8 cellular contexts compared by ENCODE assay signal in the genomic region with DNA sequence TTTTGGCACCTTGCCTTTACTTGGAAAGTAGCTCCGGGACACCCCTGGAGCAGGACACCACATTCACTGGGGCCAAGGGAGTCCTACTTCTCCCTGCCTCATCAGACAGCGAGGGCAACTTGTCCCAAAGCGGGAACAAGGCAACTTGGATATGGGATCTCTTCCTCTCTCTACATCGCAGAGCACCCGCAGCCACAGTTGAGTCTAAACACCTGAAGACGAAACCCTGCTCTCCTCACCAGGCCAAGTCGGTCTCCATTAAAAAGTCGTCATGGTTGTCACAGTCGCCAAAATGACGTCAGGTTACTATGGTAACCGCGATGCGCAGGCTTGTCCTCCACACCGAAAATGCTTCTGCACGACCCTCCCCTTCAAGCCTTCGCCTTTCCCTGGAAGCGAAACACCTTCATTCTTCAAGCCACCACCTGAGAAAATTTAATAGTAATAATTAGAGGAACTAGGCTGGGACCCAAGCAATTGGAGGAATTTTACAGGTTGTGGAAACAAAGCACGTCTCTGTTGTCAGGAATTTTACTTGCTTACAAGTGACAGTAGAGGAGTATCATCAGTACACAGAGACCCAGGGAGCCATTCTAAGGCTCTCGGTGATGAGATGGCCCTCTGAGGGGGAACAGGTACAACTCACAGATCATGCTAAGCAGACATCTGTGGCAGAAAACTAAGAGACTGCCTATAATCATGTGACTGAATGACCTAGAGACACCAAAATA. TPM values are rescaled to one million over a fixed set of nuclear protein-coding genes. Genes with fewer than 3 reads are reported as not detected.
DNase-seq lines count a peak whose midpoint lies in the region; ATAC-seq and TF ChIP-seq lines count a peak whose summit lies in the region.

No MANE protein-coding gene starts in this region.

- H3K4me3 ChIP-seq in CD4-positive, alpha-beta memory T cell (ENCODE audit: low read length in 2 of 2) = peak overlapping the region; percentile 54 to 65
- H3K4me3 ChIP-seq in HUES64 (ENCODE audit: low read length) (peak overlapping the region; percentile 98), mucosa of descending colon (no peak overlapping the region), HAP-1 (no peak overlapping the region)
- peak overlapping the region; percentile 33 for H3K4me3 ChIP-seq in effector memory CD4-positive, alpha-beta T cell (ENCODE audit: insufficient read depth, low read depth, low read length, poor library complexity, severe bottlenecking)

- H3K27ac ChIP-seq in CD4-positive, alpha-beta memory T cell (ENCODE audit: low read depth, low read length) = no peak overlapping the region
- no peak overlapping the region for H3K27ac ChIP-seq in HUES64 (ENCODE audit: low read depth, low read length)
- no peak overlapping the region for H3K27ac ChIP-seq in effector memory CD4-positive, alpha-beta T cell (ENCODE audit: insufficient read depth, low read length, poor library complexity, severe bottlenecking)

- TF ChIP-seq CTCF in mucosa of descending colon (IDR thresholded peaks at IDR 0.05) = no peak

- intact Hi-C loops in CD4-positive, alpha-beta memory T cell (cut with micrococcal nuclease) = no loop called here
- intact Hi-C loops in mucosa of descending colon (cut with DNase I, micrococcal nuclease) = no loop called here

- H3K36me3 ChIP-seq in CD4-positive, alpha-beta memory T cell (ENCODE audit: insufficient read depth, low read length) = no peaks in the 10 kb centered on the region
- H3K36me3 ChIP-seq in HUES64 (ENCODE audit: insufficient read depth, low read length) (no peaks in the 10 kb centered on the region), mucosa of descending colon (ENCODE audit: low read depth) (no peaks in the 10 kb centered on the region), HAP-1 (replicated peaks) (no peaks in the 10 kb centered on the region)
- H3K36me3 ChIP-seq in effector memory CD4-positive, alpha-beta T cell (ENCODE audit: control insufficient read depth, insufficient read depth, low read length) = no peaks in the 10 kb centered on the region

- peak; percentile 65 to 76 (median 72) for DNase-seq in CD4-positive, alpha-beta memory T cell
- peak; percentile 32 to 53 for DNase-seq in activated CD4-positive, alpha-beta T cell treated with anti-CD3 and anti-CD28 coated beads, Interleukin-2, amount 50 U/mL, for 24 hours (ENCODE audit: low read depth in 1 of 2, low spot score in 1 of 2)
- DNase-seq in effector memory CD4-positive, alpha-beta T cell = peak; percentile 24 to 44 (median 33)
- DNase-seq in mucosa of descending colon (peak in 2 of 3 donors; percentile 19 to 48), HAP-1 (ENCODE audit: low spot score in 2 of 2) (no peak)
- peak; percentile 26 for DNase-seq in stimulated activated CD8-positive, alpha-beta memory T cell treated with anti-CD3 and anti-CD28 coated beads, Interleukin-7, amount 100 ng/mL, for 24 hours (ENCODE audit: low read depth)

- H3K4me1 Mint-ChIP-seq in CD4-positive, alpha-beta memory T cell = peaks cover 6 to 7% (median 6%) of the 10 kb centered on the region in 4 donors

- H3K4me1 ChIP-seq in CD4-positive, alpha-beta memory T cell (ENCODE audit: insufficient read depth, low read length) = peaks cover 11% of the 10 kb centered on the region
- no peaks in the 10 kb centered on the region for H3K4me1 ChIP-seq in HUES64 (ENCODE audit: insufficient read depth, low read length)
- no peaks in the 10 kb centered on the region for H3K4me1 ChIP-seq in effector memory CD4-positive, alpha-beta T cell (ENCODE audit: control insufficient read depth, insufficient read depth, low read length, poor library complexity, severe bottlenecking)
- no peaks in the 10 kb centered on the region for H3K4me1 ChIP-seq in mucosa of descending colon (ENCODE audit: low read depth)
- peaks cover 5% of the 10 kb centered on the region for H3K4me1 ChIP-seq in HAP-1

- H3K9ac ChIP-seq in HUES64 (ENCODE audit: low read depth, low read length) = peak overlapping the region; percentile 80

- no peaks in the 10 kb centered on the region for H3K9me3 ChIP-seq in CD4-positive, alpha-beta memory T cell (ENCODE audit: control insufficient read depth in 1 of 2, low read length in 2 of 2)
- no peaks in the 10 kb centered on the region for H3K9me3 ChIP-seq in HUES64 (ENCODE audit: insufficient read depth, low read depth, low read length)
- no peaks in the 10 kb centered on the region for H3K9me3 ChIP-seq in effector memory CD4-positive, alpha-beta T cell (ENCODE audit: control insufficient read depth, low read length)
- H3K9me3 ChIP-seq in mucosa of descending colon = no peaks in the 10 kb centered on the region
- H3K9me3 ChIP-seq in HAP-1 = no peaks in the 10 kb centered on the region

- H3K27me3 ChIP-seq in CD4-positive, alpha-beta memory T cell (ENCODE audit: insufficient read depth, low read length) = no peaks in the 10 kb centered on the region
- H3K27me3 ChIP-seq in HUES64 (ENCODE audit: insufficient read depth, low read length) = no peaks in the 10 kb centered on the region
- H3K27me3 ChIP-seq in effector memory CD4-positive, alpha-beta T cell (replicated peaks; ENCODE audit: control insufficient read depth, insufficient read depth, low read length, poor library complexity, severe bottlenecking) = no peaks in the 10 kb centered on the region
- peaks cover 11% of the 10 kb centered on the region for H3K27me3 ChIP-seq in HAP-1 (ENCODE audit: low read depth)

- POLR2A ChIA-PET in CD4-positive, alpha-beta memory T cell (lab: Charles Lee; ENCODE audit: partially characterized antibody) = no interaction called here

- CTCF ChIA-PET in CD4-positive, alpha-beta memory T cell (lab: Charles Lee; ENCODE audit: partially characterized antibody) = no interaction called here

- H3K27ac Mint-ChIP-seq in CD4-positive, alpha-beta memory T cell = peak overlapping the region; percentile 74 to 95 (median 94)

- in situ Hi-C loops in HAP-1 (cut with MboI; ENCODE audit: low sequenced_read_pairs) = no loop called here

- 3% methylated on average over 18 of the region's 19 CpGs for WGBS in HUES64

- no peaks in the 10 kb centered on the region for H3K36me3 Mint-ChIP-seq in CD4-positive, alpha-beta memory T cell

- H3K27me3 Mint-ChIP-seq in CD4-positive, alpha-beta memory T cell = peaks cover 0 to 4% of the 10 kb centered on the region in 2 donors

- H3K9me3 Mint-ChIP-seq in CD4-positive, alpha-beta memory T cell = no peaks in the 10 kb centered on the region

- peak overlapping the region; percentile 81 to 93 (median 88) for H3K4me3 Mint-ChIP-seq in CD4-positive, alpha-beta memory T cell

- ATAC-seq in GM21360 (IDR thresholded peaks at IDR 0.05; ENCODE audit: unreplicated experiment) = peak; percentile 78
- peak; percentile 55 for ATAC-seq in mucosa of descending colon

RNA-seq across cellular contexts. Expression of a gene that starts 30.5 kb away (rescaled TPM):
- total RNA-seq in CD4-positive, alpha-beta memory T cell = 10 to 100 TPM; 10.0 to 11.2 TPM
- 10 to 100 TPM in 1 of 2 donors, 1 to 10 TPM in 1; 8.8 to 13.4 TPM for polyA plus RNA-seq in CD4-positive, alpha-beta memory T cell
- polyA plus RNA-seq in HUES64 (2013, experiment 1 of 2) = 44.9 TPM
- 56.2 TPM for polyA plus RNA-seq in HUES64 (2013, experiment 2 of 2)
- total RNA-seq in mucosa of descending colon = 10 to 100 TPM in 2 of 3 donors, 1 to 10 TPM in 1; 8.7 to 68.0 (median 28.6) TPM

RNA-seq across cellular contexts. Expression of a gene that starts 35.6 kb away (rescaled TPM):
- under 1 TPM in 1 of 2 experiments, not detected in 1; 0.11 TPM for total RNA-seq in CD4-positive, alpha-beta memory T cell
- polyA plus RNA-seq in CD4-positive, alpha-beta memory T cell = not detected
- polyA plus RNA-seq in HUES64 (2013, experiment 1 of 2) = not detected
- polyA plus RNA-seq in HUES64 (2013, experiment 2 of 2) = 0.13 TPM
- under 1 TPM in 2 of 3 donors, not detected in 1; 0.17 to 0.28 TPM for total RNA-seq in mucosa of descending colon

RNA-seq across cellular contexts. Expression of a gene that starts 52.9 kb away (rescaled TPM):
- 1 to 10 TPM; 5.7 to 7.7 TPM for total RNA-seq in CD4-positive, alpha-beta memory T cell
- 1 to 10 TPM; 3.8 to 6.7 TPM for polyA plus RNA-seq in CD4-positive, alpha-beta memory T cell
- polyA plus RNA-seq in HUES64 (2013, experiment 1 of 2) = 9.4 TPM
- polyA plus RNA-seq in HUES64 (2013, experiment 2 of 2) = 10.6 TPM
- 10 to 100 TPM in 1 of 3 donors, 1 to 10 TPM in 2; 3.3 to 29.7 (median 9.6) TPM for total RNA-seq in mucosa of descending colon

Comparison
In these comparisons a context has a peak if more than half of its experiments do, and no peak if none do; other contexts are left out.
1. DNase-seq: peak in CD4-positive, alpha-beta memory T cell (5 of 5), activated CD4-positive, alpha-beta T cell treated with anti-CD3 and anti-CD28 coated beads, Interleukin-2, amount 50 U/mL, for 24 hours (2 of 2), effector memory CD4-positive, alpha-beta T cell (3 of 3), mucosa of descending colon (2 of 3) and stimulated activated CD8-positive, alpha-beta memory T cell treated with anti-CD3 and anti-CD28 coated beads, Interleukin-7, amount 100 ng/mL, for 24 hours (single experiment); none in HAP-1 (0 of 2).
2. H3K4me3 ChIP-seq: peak in CD4-positive, alpha-beta memory T cell (2 of 2), HUES64 (single experiment) and effector memory CD4-positive, alpha-beta T cell (single experiment); none in mucosa of descending colon (single experiment) and HAP-1 (single experiment).